7 cellular contexts compared by ENCODE assay signal in genomic region chrX:12790878-12791252, GRCh38. TPM values are rescaled to one million over a fixed set of nuclear protein-coding genes. Genes with fewer than 3 reads are reported as not detected.
A peak's percentile ranks its signal among the peaks of the same experiment; 100 is the strongest.
DNase-seq lines count a peak whose midpoint lies in the region; ATAC-seq and TF ChIP-seq lines count a peak whose summit lies in the region.

No MANE protein-coding gene starts in this region.

- H3K9me3 ChIP-seq in iPS-15b (ENCODE audit: control insufficient read depth, insufficient read depth, low read length): no peaks in the 10 kb centered on the region
- peaks cover 0 to 19% (median 7%) of the 10 kb centered on the region in 4 donors for H3K9me3 ChIP-seq in stomach

- peak overlapping the region; percentile 71 to 83 (median 81) for H3K27ac ChIP-seq in stomach

- H3K36me3 ChIP-seq in iPS-15b (ENCODE audit: control insufficient read depth, insufficient read depth, low read length): no peaks in the 10 kb centered on the region
- H3K36me3 ChIP-seq in stomach: no peaks in the 10 kb centered on the region

- H3K4me1 ChIP-seq in iPS-15b (ENCODE audit: control insufficient read depth, insufficient read depth, low read length) (no peaks in the 10 kb centered on the region), stomach (peaks cover 0 to 10% (median 2%) of the 10 kb centered on the region in 4 donors)

- no peak for TF ChIP-seq POLR2A in stomach (IDR thresholded peaks at IDR 0.05)

- intact Hi-C loops in activated CD4-positive, alpha-beta memory T cell treated with anti-CD3 and anti-CD28 coated beads for 36 hours (cut with micrococcal nuclease): loop anchor here (5.0 kb wide), 2 partner anchors 861 to 999 kb away; partner anchors contain the start of gene TCEANC
- intact Hi-C loops in stomach (cut with DNase I; ENCODE audit: low total_unique reads): no loop called here

- ATAC-seq in GM19324 (IDR thresholded peaks at IDR 0.05; ENCODE audit: low FRiP score, unreplicated experiment) (peak; percentile 26), HG02938 (IDR thresholded peaks at IDR 0.05; ENCODE audit: unreplicated experiment) (peak; percentile 31), HG03039 (IDR thresholded peaks at IDR 0.05; ENCODE audit: unreplicated experiment) (no peak)

- CTCF ChIA-PET in activated CD4-positive, alpha-beta memory T cell treated with anti-CD3 and anti-CD28 coated beads for 36 hours (lab: Charles Lee): interaction anchor here (0.6 to 4.9 kb wide), 6 partner anchors 8 to 106 kb away, joined by 3 to 45 read pairs (median 3); no protein-coding TSS in a partner anchor

- 1 to 34% (median 13%) methylated on average over 1 to 21 of the region's 21 CpGs for WGBS in stomach, 5 donors

- H3K27ac Mint-ChIP-seq in activated CD4-positive, alpha-beta memory T cell treated with anti-CD3 and anti-CD28 coated beads for 36 hours: peak overlapping the region; percentile 83

- peak overlapping the region; percentile 84 for H3K4me3 Mint-ChIP-seq in activated CD4-positive, alpha-beta memory T cell treated with anti-CD3 and anti-CD28 coated beads for 36 hours

- H3K36me3 Mint-ChIP-seq in activated CD4-positive, alpha-beta memory T cell treated with anti-CD3 and anti-CD28 coated beads for 36 hours: peaks cover 22% of the 10 kb centered on the region

- no peak for TF ChIP-seq EP300 in stomach (IDR thresholded peaks at IDR 0.05)

- peak overlapping the region; percentile 28 for H3K9ac ChIP-seq in iPS-15b (ENCODE audit: low read depth, low read length)

- no peak for TF ChIP-seq CTCF in stomach (IDR thresholded peaks at IDR 0.05)

- DNase-seq in activated CD4-positive, alpha-beta memory T cell treated with anti-CD3 and anti-CD28 coated beads for 36 hours: no peak
- DNase-seq in stomach: no peak
- DNase-seq in activated gamma-delta T cell (lab: John Stamatoyannopoulos, UW): no peak

- no peaks in the 10 kb centered on the region for H3K9me3 Mint-ChIP-seq in activated CD4-positive, alpha-beta memory T cell treated with anti-CD3 and anti-CD28 coated beads for 36 hours

- H3K27me3 ChIP-seq in iPS-15b (ENCODE audit: control insufficient read depth, insufficient read depth, low read length) (peaks cover 21% of the 10 kb centered on the region), stomach (no peaks in the 10 kb centered on the region)

- peaks cover 26% of the 10 kb centered on the region for H3K4me1 Mint-ChIP-seq in activated CD4-positive, alpha-beta memory T cell treated with anti-CD3 and anti-CD28 coated beads for 36 hours (ENCODE audit: low read depth)

- H3K27me3 Mint-ChIP-seq in activated CD4-positive, alpha-beta memory T cell treated with anti-CD3 and anti-CD28 coated beads for 36 hours: no peaks in the 10 kb centered on the region

- H3K4me3 ChIP-seq in iPS-15b (ENCODE audit: low read depth, low read length) (peak overlapping the region; percentile 69), stomach (peak overlapping the region; percentile 60 to 74 (median 64))

- POLR2A ChIA-PET in activated CD4-positive, alpha-beta memory T cell treated with anti-CD3 and anti-CD28 coated beads for 36 hours (lab: Charles Lee): interaction anchor here (1.0 kb wide), 2 partner anchors 13 to 156 kb away, joined by 3 to 4 read pairs; no protein-coding TSS in a partner anchor

RNA-seq across cellular contexts. Expression of gene PRPS2, which starts 0.3 kb away (rescaled TPM):
- total RNA-seq in activated CD4-positive, alpha-beta memory T cell treated with anti-CD3 and anti-CD28 coated beads for 36 hours: 100 to 1,000 TPM; 104 to 105 TPM
- total RNA-seq in stomach: 10 to 100 TPM in 4 of 5 donors, 1 to 10 TPM in 1; 4.6 to 94.2 (median 58.5) TPM
- polyA plus RNA-seq in stomach: 10 to 100 TPM; 32.8 to 46.0 (median 35.0) TPM
